In genomic region chr1:47230692-47231313, GRCh38 we compare ENCODE assay signal across 9 cellular contexts. TPM values are rescaled to one million over a fixed set of nuclear protein-coding genes. Genes with fewer than 3 reads are reported as not detected.
DNase-seq lines count a peak whose midpoint lies in the region; ATAC-seq and TF ChIP-seq lines count a peak whose summit lies in the region.
"Had no signal": no experiment of that assay in that cellular context is flagged by ENCODE, and none has a peak within 500 bp of the region (broad histone marks: within the 10 kb centered on the region; RNA-seq: fewer than 3 reads in every experiment).

No MANE protein-coding gene starts in this region.

- TF ChIP-seq CTCF in PC-9 (conservative IDR thresholded peaks at IDR 0.05) (no peak), MCF 10A (IDR thresholded peaks at IDR 0.05; ENCODE audit: unreplicated experiment) (no peak)

- POLR2A ChIA-PET in PC-9 (lab: Charles Lee; ENCODE audit: unreplicated experiment) (no interaction called here), MCF 10A (lab: Yijun Ruan, JAX) (no interaction called here)

- no peaks in the 10 kb centered on the region for H3K36me3 Mint-ChIP-seq in natural killer cell treated with Interleukin-12 subunit alpha and Interleukin-12 subunit beta and Interleukin-15 and Interleukin-18, amount 100 ng/mL, for 72 hours
- no peaks in the 10 kb centered on the region for H3K36me3 Mint-ChIP-seq in MCF 10A (ENCODE audit: insufficient read depth, unreplicated experiment)

- BruUV-seq in PC-9 (replicated peaks; lab: Mats Ljungman, UMichigan) (no TSS peak), MCF 10A (replicated peaks; lab: Mats Ljungman, UMichigan) (no TSS peak)

- peaks cover 55 to 79% of the 10 kb centered on the region in 2 donors for H3K27me3 Mint-ChIP-seq in natural killer cell treated with Interleukin-12 subunit alpha and Interleukin-12 subunit beta and Interleukin-15 and Interleukin-18, amount 100 ng/mL, for 72 hours
- peaks cover 44% of the 10 kb centered on the region for H3K27me3 Mint-ChIP-seq in MCF 10A (ENCODE audit: insufficient read depth, unreplicated experiment)

- H3F3A ChIP-seq in PC-9 (ENCODE audit: insufficient read depth, low read depth) = no peaks in the 10 kb centered on the region

- H3K9me2 ChIP-seq in PC-9 (ENCODE audit: insufficient read depth) = no peaks in the 10 kb centered on the region

- no peaks in the 10 kb centered on the region for H3K36me3 ChIP-seq in effector memory CD4-positive, alpha-beta T cell (ENCODE audit: control insufficient read depth, insufficient read depth, low read length)
- H3K36me3 ChIP-seq in PC-9 (ENCODE audit: low read depth) = no peaks in the 10 kb centered on the region

- H2AFZ ChIP-seq in PC-9 = no peak overlapping the region

- peak overlapping the region; percentile 18 for H3K4me3 ChIP-seq in effector memory CD4-positive, alpha-beta T cell (ENCODE audit: insufficient read depth, low read depth, low read length, poor library complexity, severe bottlenecking)
- no peak overlapping the region for H3K4me3 ChIP-seq in PC-9

- no peak for ATAC-seq in natural killer cell treated with Interleukin-12 subunit alpha and Interleukin-12 subunit beta and Interleukin-15 and Interleukin-18, amount 100 ng/mL, for 72 hours
- no peak for ATAC-seq in HG03045 (IDR thresholded peaks at IDR 0.05; ENCODE audit: unreplicated experiment)
- ATAC-seq in GM18505 (IDR thresholded peaks at IDR 0.05; ENCODE audit: unreplicated experiment) = no peak

- no peaks in the 10 kb centered on the region for H3K79me2 ChIP-seq in PC-9 (ENCODE audit: low read depth)

- no peak overlapping the region for H3K27ac ChIP-seq in effector memory CD4-positive, alpha-beta T cell (ENCODE audit: insufficient read depth, low read length, poor library complexity, severe bottlenecking)
- no peak overlapping the region for H3K27ac ChIP-seq in PC-9

- H3K27me3 ChIP-seq in effector memory CD4-positive, alpha-beta T cell (replicated peaks; ENCODE audit: control insufficient read depth, insufficient read depth, low read length, poor library complexity, severe bottlenecking) = peaks cover 67% of the 10 kb centered on the region
- peaks cover 43% of the 10 kb centered on the region; the same call in 1 of the 2 replicates for H3K27me3 ChIP-seq in PC-9 (ENCODE audit: insufficient read depth, low read depth)

- intact Hi-C loops in PC-9 (cut with micrococcal nuclease; ENCODE audit: unreplicated experiment) = no loop called here
- intact Hi-C loops in MCF 10A (cut with micrococcal nuclease) = no loop called here

- no peaks in the 10 kb centered on the region for H3K9me3 Mint-ChIP-seq in natural killer cell treated with Interleukin-12 subunit alpha and Interleukin-12 subunit beta and Interleukin-15 and Interleukin-18, amount 100 ng/mL, for 72 hours
- H3K9me3 Mint-ChIP-seq in MCF 10A (ENCODE audit: unreplicated experiment) = no peaks in the 10 kb centered on the region
- H3K9me3 Mint-ChIP-seq: activated naive CD4-positive, alpha-beta T cell treated with anti-CD3 and anti-CD28 coated beads, Interleukin-2, amount 10 ng/mL, durations not matched to agents 7 days and 5 days had no signal

- peak overlapping the region in 1 of 2 donors; percentile 30 for H3K27ac Mint-ChIP-seq in natural killer cell treated with Interleukin-12 subunit alpha and Interleukin-12 subunit beta and Interleukin-15 and Interleukin-18, amount 100 ng/mL, for 72 hours
- no peak overlapping the region for H3K27ac Mint-ChIP-seq in MCF 10A (ENCODE audit: low read depth, unreplicated experiment)

- CTCF ChIA-PET in PC-9 (lab: Charles Lee) (no interaction called here), MCF 10A (lab: Yijun Ruan, JAX) (interaction anchor here (0.6 kb wide), 1 partner anchor 32 kb away, joined by 3 read pairs; no protein-coding TSS in a partner anchor)

- no peak overlapping the region for H3K4me2 ChIP-seq in PC-9

- no peaks in the 10 kb centered on the region for H4K20me1 ChIP-seq in PC-9 (ENCODE audit: insufficient read depth)

- TF ChIP-seq POLR2A in GM18505 (IDR thresholded peaks at IDR 0.05; ENCODE audit: borderline replicate concordance, extremely low read depth, insufficient read depth, insufficient read length) = no peak

- peak overlapping the region; percentile 55 for H3K4me3 Mint-ChIP-seq in natural killer cell treated with Interleukin-12 subunit alpha and Interleukin-12 subunit beta and Interleukin-15 and Interleukin-18, amount 100 ng/mL, for 72 hours
- no peak overlapping the region for H3K4me3 Mint-ChIP-seq in MCF 10A (ENCODE audit: unreplicated experiment)

- H3K9me3 ChIP-seq in effector memory CD4-positive, alpha-beta T cell (ENCODE audit: control insufficient read depth, low read length) = no peaks in the 10 kb centered on the region
- no peaks in the 10 kb centered on the region for H3K9me3 ChIP-seq in PC-9 (ENCODE audit: insufficient read depth, low read depth)

- DNase-seq in AG20443 (ENCODE audit: low spot score) (peak; percentile 14), HK-2 (ENCODE audit: unreplicated experiment) (peak; percentile 33), PC-9 (no peak), MCF 10A (ENCODE audit: unreplicated experiment) (no peak)
- DNase-seq in effector memory CD4-positive, alpha-beta T cell = no peak
- no peak for DNase-seq in natural killer cell treated with Interleukin-12 subunit alpha and Interleukin-12 subunit beta and Interleukin-15 and Interleukin-18, amount 100 ng/mL, for 72 hours (ENCODE audit: low spot score)

- H3K4me1 Mint-ChIP-seq in natural killer cell treated with Interleukin-12 subunit alpha and Interleukin-12 subunit beta and Interleukin-15 and Interleukin-18, amount 100 ng/mL, for 72 hours (ENCODE audit: low read depth in 2 of 2) = peaks cover 27 to 32% of the 10 kb centered on the region in 2 donors
- H3K4me1 Mint-ChIP-seq in MCF 10A (ENCODE audit: insufficient read depth, unreplicated experiment) = no peaks in the 10 kb centered on the region

- H3K4me1 ChIP-seq in effector memory CD4-positive, alpha-beta T cell (ENCODE audit: control insufficient read depth, insufficient read depth, low read length, poor library complexity, severe bottlenecking) = peaks cover 22% of the 10 kb centered on the region
- no peaks in the 10 kb centered on the region for H3K4me1 ChIP-seq in PC-9 (replicated peaks; ENCODE audit: insufficient read depth)

RNA-seq across cellular contexts. Expression of gene TAL1, which starts 1.2 kb away (rescaled TPM):
- 1 to 10 TPM in 1 of 2 donors, not detected in 1; 1.7 TPM for total RNA-seq in natural killer cell treated with Interleukin-12 subunit alpha and Interleukin-12 subunit beta and Interleukin-15 and Interleukin-18, amount 100 ng/mL, for 72 hours
- total RNA-seq in PC-9 (2021) (not detected in 2 replicates), MCF 10A (2022) (not detected in 2 replicates)

RNA-seq across cellular contexts. Expression of gene PDZK1IP1, which starts 41.0 kb away (rescaled TPM):
- not detected for total RNA-seq in natural killer cell treated with Interleukin-12 subunit alpha and Interleukin-12 subunit beta and Interleukin-15 and Interleukin-18, amount 100 ng/mL, for 72 hours
- total RNA-seq in PC-9 (2021) (6.2 and 8.5 TPM in 2 replicates), MCF 10A (2022) (17.9 and 19.6 TPM in 2 replicates)

Comparison
In these comparisons a context has a peak if more than half of its experiments do, and no peak if none do; other contexts are left out.
1. DNase-seq: peak in AG20443 (single experiment) and HK-2 (single experiment); none in effector memory CD4-positive, alpha-beta T cell (0 of 3), natural killer cell treated with Interleukin-12 subunit alpha and Interleukin-12 subunit beta and Interleukin-15 and Interleukin-18, amount 100 ng/mL, for 72 hours (single experiment), PC-9 (0 of 2) and MCF 10A (single experiment).